ENCODE assay signal across 11 cellular contexts in the genomic region with DNA sequence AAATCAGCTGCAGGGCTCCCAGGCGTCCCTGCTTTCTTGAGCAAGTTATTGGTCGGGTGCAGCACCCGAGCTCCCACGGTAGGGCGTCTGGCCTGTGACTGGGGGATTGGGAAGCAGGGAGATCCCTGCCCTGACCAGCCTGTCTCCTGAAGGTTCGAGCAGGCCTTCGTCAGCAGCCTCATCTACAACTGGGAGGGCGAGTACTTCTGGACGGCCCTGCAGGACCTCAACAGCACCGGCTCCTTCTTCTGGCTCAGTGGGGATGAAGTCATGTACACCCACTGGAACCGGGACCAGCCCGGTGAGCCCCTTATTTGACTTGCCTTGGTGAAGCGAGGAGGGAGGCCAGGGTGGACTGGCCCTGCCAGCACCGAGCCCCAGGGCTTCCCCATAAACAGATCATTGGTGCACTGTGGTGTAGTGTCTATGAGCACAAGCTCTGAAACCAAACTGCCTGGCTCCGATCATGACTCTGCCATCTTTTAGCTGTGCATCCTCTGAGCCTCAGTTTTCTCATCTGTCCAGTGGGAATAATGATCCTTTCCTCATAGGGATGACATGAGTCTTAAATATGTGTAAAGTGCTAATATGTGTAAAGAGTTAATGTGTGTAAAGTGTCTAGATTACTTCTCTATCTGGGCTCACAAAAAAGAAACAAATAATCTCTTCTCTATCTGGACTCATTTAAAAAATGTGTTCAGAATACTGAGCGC. TPM values are rescaled to one million over a fixed set of nuclear protein-coding genes. Genes with fewer than 3 reads are reported as not detected.
DNase-seq lines count a peak whose midpoint lies in the region; ATAC-seq and TF ChIP-seq lines count a peak whose summit lies in the region.
"Had no signal": no experiment of that assay in that cellular context is flagged by ENCODE, and none has a peak within 500 bp of the region (broad histone marks: within the 10 kb centered on the region; RNA-seq: fewer than 3 reads in every experiment).

No MANE protein-coding gene starts in this region.

- no peak for TF ChIP-seq CTCF in RWPE2 (IDR thresholded peaks at IDR 0.05; ENCODE audit: poor library complexity, severe bottlenecking)

- H3K36me3 ChIP-seq in RWPE2 (ENCODE audit: low read depth) (no peaks in the 10 kb centered on the region), mesenchymal stem cell (ENCODE audit: control insufficient read depth in 1 of 2, insufficient read depth in 2 of 2, low read depth in 1 of 2, low read length in 2 of 2) (peaks cover 90 to 91% of the 10 kb centered on the region in 2 experiments)

- H2BK120ac ChIP-seq in mesenchymal stem cell (ENCODE audit: low read depth, low read length), result no peak overlapping the region

- no peak overlapping the region for H4K8ac ChIP-seq in mesenchymal stem cell (ENCODE audit: low read length)

- ATAC-seq in RWPE2 (ENCODE audit: low read depth) (no peak), sciatic nerve (no peak)

- H3K14ac ChIP-seq in mesenchymal stem cell (ENCODE audit: low read length in 2 of 2), result no peak overlapping the region

- H3K4me1 ChIP-seq in RWPE2 (ENCODE audit: insufficient read depth, poor library complexity, severe bottlenecking) (peaks cover 7% of the 10 kb centered on the region), mesenchymal stem cell (ENCODE audit: control insufficient read depth, insufficient read depth, low read depth, low read length) (peaks cover 6% of the 10 kb centered on the region)

- 98% methylated on average over 16 of the region's 16 CpGs for WGBS in mesenchymal stem cell

- peaks cover 44% of the 10 kb centered on the region for H3K79me1 ChIP-seq in mesenchymal stem cell (replicated peaks; ENCODE audit: low read length, poor library complexity, severe bottlenecking)

- no peak overlapping the region for H2AK5ac ChIP-seq in mesenchymal stem cell (ENCODE audit: low read length, severe bottlenecking)

- H2AFZ ChIP-seq in mesenchymal stem cell (ENCODE audit: low read depth, low read length), result no peak overlapping the region
- H2AFZ ChIP-seq: GM23248 had no signal

- no peak overlapping the region for H2BK12ac ChIP-seq in mesenchymal stem cell (ENCODE audit: low read length in 2 of 2)

- H3K27me3 ChIP-seq in RWPE2 (ENCODE audit: insufficient read depth, poor library complexity, severe bottlenecking) (no peaks in the 10 kb centered on the region), mesenchymal stem cell (ENCODE audit: control insufficient read depth in 1 of 2, insufficient read depth in 1 of 2, low read length in 2 of 2) (no peaks in the 10 kb centered on the region)

- no peak overlapping the region for H3K18ac ChIP-seq in mesenchymal stem cell (ENCODE audit: low read depth in 1 of 2, low read length in 2 of 2)

- no peak overlapping the region for H3K9ac ChIP-seq in mesenchymal stem cell (ENCODE audit: low read length)
- H3K9ac ChIP-seq: GM23248 had no signal

- no peak overlapping the region for H4K91ac ChIP-seq in mesenchymal stem cell (ENCODE audit: low read length)

- no peak overlapping the region for H3K23ac ChIP-seq in mesenchymal stem cell (ENCODE audit: low read length in 2 of 2)

- H3K4ac ChIP-seq in mesenchymal stem cell (ENCODE audit: low read depth in 1 of 2, low read length in 2 of 2), result no peak overlapping the region

- H2BK5ac ChIP-seq in mesenchymal stem cell (ENCODE audit: low read depth, low read length, poor library complexity, severe bottlenecking), result no peak overlapping the region

- H3K9me3 ChIP-seq in RWPE2 (ENCODE audit: severe bottlenecking), result no peaks in the 10 kb centered on the region
- H3K9me3 ChIP-seq in mesenchymal stem cell (ENCODE audit: control insufficient read depth, low read length), result no peaks in the 10 kb centered on the region

- H3K27ac ChIP-seq in RWPE2 (ENCODE audit: poor library complexity, severe bottlenecking), result no peak overlapping the region
- H3K27ac ChIP-seq in mesenchymal stem cell (ENCODE audit: low read length, poor library complexity, severe bottlenecking), result no peak overlapping the region
- H3K27ac ChIP-seq: GM23248 had no signal

- DNase-seq in D341Med (ENCODE audit: low spot score) (peak; percentile 33), RWPE2 (ENCODE audit: low spot score) (peak; percentile 61), mesenchymal stem cell (no peak), sciatic nerve (ENCODE audit: low spot score) (peak; percentile 53), medulla oblongata (ENCODE audit: extremely low spot score) (no peak), COR-L47 (lab: John Stamatoyannopoulos, UW) (no peak), head of caudate nucleus (no peak)
- no peak for DNase-seq in activated naive CD4-positive, alpha-beta T cell (lab: John Stamatoyannopoulos, UW)
- DNase-seq: CD4-positive, alpha-beta T cell; GF-D8; GM23248 had no signal

- no peak overlapping the region for H3K4me2 ChIP-seq in mesenchymal stem cell (ENCODE audit: low read length, poor library complexity, severe bottlenecking)

- H3K4me3 ChIP-seq in RWPE2 (ENCODE audit: severe bottlenecking) (no peak overlapping the region), mesenchymal stem cell (ENCODE audit: insufficient read depth in 1 of 2, low read depth in 1 of 2, low read length in 2 of 2) (no peak overlapping the region)
- H3K4me3 ChIP-seq: GM23248 had no signal

- peak overlapping the region; percentile 2 for H2BK15ac ChIP-seq in mesenchymal stem cell (ENCODE audit: low read depth, poor library complexity, severe bottlenecking)

- intact Hi-C loops in sciatic nerve (cut with DNase I) (no loop called here), head of caudate nucleus (cut with DNase I) (no loop called here)

RNA-seq across cellular contexts. Expression of a gene that starts 48.9 kb away (rescaled TPM):
- polyA plus RNA-seq in mesenchymal stem cell (2013, experiment 1 of 2), result 173 TPM
- polyA plus RNA-seq in mesenchymal stem cell (2013, experiment 2 of 2), result 168 TPM
- total RNA-seq in sciatic nerve, result 111 TPM

Comparison
In these comparisons a context has a peak if more than half of its experiments do, and no peak if none do; other contexts are left out.
1. DNase-seq: peak in D341Med (single experiment), RWPE2 (single experiment) and sciatic nerve (single experiment); none in mesenchymal stem cell (single experiment), medulla oblongata (single experiment), activated naive CD4-positive, alpha-beta T cell (0 of 4), COR-L47 (single experiment) and head of caudate nucleus (0 of 42).